In the genomic region with DNA sequence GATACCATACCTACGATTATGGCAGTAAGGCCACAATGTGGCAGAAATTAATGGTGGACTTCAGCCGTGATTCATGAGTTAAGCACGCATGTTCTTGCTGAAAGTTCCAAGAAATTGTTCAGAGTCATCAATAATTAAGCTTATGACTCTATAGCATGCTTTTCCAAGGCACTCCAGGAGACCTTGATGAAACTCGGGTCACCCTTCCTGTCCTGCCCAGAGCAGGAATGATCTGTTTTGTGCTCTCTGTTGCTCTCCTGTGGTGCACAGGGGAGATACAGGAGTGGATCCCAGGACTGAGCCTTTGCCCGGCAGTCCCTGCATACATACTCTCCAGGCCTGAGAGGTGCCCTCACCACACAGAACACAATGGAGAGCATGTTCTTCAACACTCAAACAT, we compare ENCODE assay signal across 9 cellular contexts.
DNase-seq lines count a peak whose midpoint lies in the region; TF ChIP-seq lines count a peak whose summit lies in the region.
"Had no signal": no experiment of that assay in that cellular context is flagged by ENCODE, and none has a peak within 500 bp of the region (broad histone marks: within the 10 kb centered on the region; RNA-seq: fewer than 3 reads in every experiment).

No MANE protein-coding gene starts in this region.

- no peak overlapping the region for H3K4me3 Mint-ChIP-seq in activated naive CD4-positive, alpha-beta T cell treated with anti-CD3 and anti-CD28 coated beads for 36 hours
- no peak overlapping the region for H3K4me3 Mint-ChIP-seq in immature natural killer cell

- H3K27ac Mint-ChIP-seq in activated naive CD4-positive, alpha-beta T cell treated with anti-CD3 and anti-CD28 coated beads for 36 hours = no peak overlapping the region
- H3K27ac Mint-ChIP-seq in immature natural killer cell = peak overlapping the region in 1 of 6 donors; percentile 15

- H3K4me3 ChIP-seq in AG04450 (ENCODE audit: low read depth, low read length) (no peak overlapping the region), WERI-Rb-1 (ENCODE audit: low read depth, low read length) (no peak overlapping the region), hepatocyte (no peak overlapping the region), prostate gland (no peak overlapping the region)

- H3K36me3 ChIP-seq in WERI-Rb-1 (no peaks in the 10 kb centered on the region), hepatocyte (replicated peaks; ENCODE audit: insufficient read depth, low read depth) (no peaks in the 10 kb centered on the region), prostate gland (no peaks in the 10 kb centered on the region)

- POLR2A ChIA-PET in AG04450 (lab: Yijun Ruan, JAX) = no interaction called here

- H3K9me3 ChIP-seq in AG04450 (ENCODE audit: control insufficient read depth, insufficient read depth, low read length) (no peaks in the 10 kb centered on the region), WERI-Rb-1 (ENCODE audit: severe bottlenecking) (peaks cover 3% of the 10 kb centered on the region), hepatocyte (ENCODE audit: low read depth) (no peaks in the 10 kb centered on the region), prostate gland (no peaks in the 10 kb centered on the region)

- no peak for TF ChIP-seq POLR2A in prostate gland (IDR thresholded peaks at IDR 0.05)

- no peak overlapping the region for H3K4me2 ChIP-seq in hepatocyte

- WGBS in hepatocyte (ENCODE audit: low lambda C conversion rate, missing lambda C conversion rate) = 58% methylated on average over 5 of the region's 5 CpGs
- 79% methylated on average over 5 of the region's 5 CpGs for WGBS in prostate gland

- H3K27me3 Mint-ChIP-seq in activated naive CD4-positive, alpha-beta T cell treated with anti-CD3 and anti-CD28 coated beads for 36 hours (ENCODE audit: low read depth) = no peaks in the 10 kb centered on the region
- no peaks in the 10 kb centered on the region for H3K27me3 Mint-ChIP-seq in immature natural killer cell (ENCODE audit: low read depth in 3 of 3)

- no peaks in the 10 kb centered on the region for H3K9me2 ChIP-seq in hepatocyte (replicated peaks; ENCODE audit: insufficient read depth)

- no peaks in the 10 kb centered on the region for H3K9me3 Mint-ChIP-seq in activated naive CD4-positive, alpha-beta T cell treated with anti-CD3 and anti-CD28 coated beads for 36 hours
- H3K9me3 Mint-ChIP-seq in immature natural killer cell = no peaks in the 10 kb centered on the region

- peak; percentile 42 for TF ChIP-seq CTCF in AG04450 (IDR thresholded peaks at IDR 0.05; ENCODE audit: low read depth, low read length)
- peak; percentile 79 for TF ChIP-seq CTCF in WERI-Rb-1 (IDR thresholded peaks at IDR 0.05; ENCODE audit: low read depth, low read length)
- peak; percentile 42 for TF ChIP-seq CTCF in hepatocyte (IDR thresholded peaks at IDR 0.05; ENCODE audit: poor library complexity)
- TF ChIP-seq CTCF in prostate gland (IDR thresholded peaks at IDR 0.05) = no peak

- H3K36me3 Mint-ChIP-seq in activated naive CD4-positive, alpha-beta T cell treated with anti-CD3 and anti-CD28 coated beads for 36 hours (ENCODE audit: low read depth) = peaks cover 41% of the 10 kb centered on the region
- peaks cover 38 to 61% (median 40%) of the 10 kb centered on the region in 3 donors for H3K36me3 Mint-ChIP-seq in immature natural killer cell

- H4K20me1 ChIP-seq in hepatocyte (ENCODE audit: insufficient read depth, poor library complexity, severe bottlenecking) = no peaks in the 10 kb centered on the region

- H2AFZ ChIP-seq in hepatocyte = no peak overlapping the region

- peaks cover 22% of the 10 kb centered on the region for H3K4me1 Mint-ChIP-seq in activated naive CD4-positive, alpha-beta T cell treated with anti-CD3 and anti-CD28 coated beads for 36 hours (ENCODE audit: low read depth)
- peaks cover 4 to 11% of the 10 kb centered on the region in 2 donors for H3K4me1 Mint-ChIP-seq in immature natural killer cell

- CTCF ChIA-PET in AG04450 (lab: Charles Lee) = interaction anchor here (0.9 to 1.4 kb wide), 4 partner anchors 14 to 450 kb away, joined by 3 to 8 read pairs (median 4); no protein-coding TSS in a partner anchor
- CTCF ChIA-PET in activated naive CD4-positive, alpha-beta T cell treated with anti-CD3 and anti-CD28 coated beads for 36 hours (lab: Charles Lee) = interaction anchor here (0.5 to 1.4 kb wide), 4 partner anchors 35 to 212 kb away, joined by 3 read pairs; no protein-coding TSS in a partner anchor

- no peaks in the 10 kb centered on the region for H3K27me3 ChIP-seq in AG04450 (ENCODE audit: control insufficient read depth, insufficient read depth, low read length)
- no peaks in the 10 kb centered on the region for H3K27me3 ChIP-seq in WERI-Rb-1 (ENCODE audit: insufficient read depth, low read depth, severe bottlenecking)
- H3K27me3 ChIP-seq in hepatocyte = no peaks in the 10 kb centered on the region
- H3K27me3 ChIP-seq in prostate gland (replicated peaks; ENCODE audit: insufficient read depth) = no peaks in the 10 kb centered on the region

- no peak for DNase-seq in AG04450 (ENCODE audit: low read depth, low spot score)
- DNase-seq in HCEC 1CT = peak; percentile 29
- peak; percentile 59 for DNase-seq in WERI-Rb-1
- peak; percentile 59 for DNase-seq in hepatocyte (ENCODE audit: low spot score)
- no peak for DNase-seq in activated naive CD4-positive, alpha-beta T cell treated with anti-CD3 and anti-CD28 coated beads for 36 hours
- DNase-seq in NCI-H2029 (lab: John Stamatoyannopoulos, UW) = no peak
- no peak for DNase-seq in prostate gland (ENCODE audit: low spot score)
- DNase-seq in immature natural killer cell = no peak
- DNase-seq: activated effector memory CD4-positive, alpha-beta T cell treated with Interleukin-2 at 50 U/mL for 16 hours had no signal

- H3K79me2 ChIP-seq in hepatocyte = no peaks in the 10 kb centered on the region

- H3K27ac ChIP-seq in AG04450 (ENCODE audit: low read depth, low read length) = no peak overlapping the region
- H3K27ac ChIP-seq in WERI-Rb-1 = no peak overlapping the region
- H3K27ac ChIP-seq in hepatocyte = peak overlapping the region; percentile 36
- no peak overlapping the region for H3K27ac ChIP-seq in prostate gland

- H3K4me1 ChIP-seq in hepatocyte (ENCODE audit: insufficient read depth) (peaks cover 9% of the 10 kb centered on the region), prostate gland (replicated peaks) (no peaks in the 10 kb centered on the region)

- intact Hi-C loops in activated naive CD4-positive, alpha-beta T cell treated with anti-CD3 and anti-CD28 coated beads for 36 hours (cut with micrococcal nuclease) = loop anchor here (5.0 kb wide), 1 partner anchor 664 kb away; no protein-coding TSS in a partner anchor
- intact Hi-C loops in prostate gland (cut with DNase I) = loop anchor here (10.0 kb wide), 1 partner anchor 203 kb away; no protein-coding TSS in a partner anchor

Comparison
In these comparisons a context has a peak if more than half of its experiments do, and no peak if none do; other contexts are left out.
1. DNase-seq: peak in HCEC 1CT (single experiment), WERI-Rb-1 (single experiment) and hepatocyte (single experiment); none in AG04450 (single experiment), activated naive CD4-positive, alpha-beta T cell treated with anti-CD3 and anti-CD28 coated beads for 36 hours (single experiment), NCI-H2029 (single experiment), prostate gland (single experiment) and immature natural killer cell (0 of 3).
2. CTCF ChIP-seq: peak in AG04450 (single experiment), WERI-Rb-1 (single experiment) and hepatocyte (single experiment); none in prostate gland (0 of 4).